Comparison of ENCODE assay signal across 20 cellular contexts in genomic region chr2:215511454-215512346, GRCh38.
A peak's percentile ranks its signal among the peaks of the same experiment; 100 is the strongest.
DNase-seq lines count a peak whose midpoint lies in the region; ATAC-seq, FAIRE-seq and TF ChIP-seq lines count a peak whose summit lies in the region.
"Had no signal": no experiment of that assay in that cellular context is flagged by ENCODE, and none has a peak within 500 bp of the region (broad histone marks: within the 10 kb centered on the region; RNA-seq: fewer than 3 reads in every experiment).

No MANE protein-coding gene starts in this region.

- no peak for ATAC-seq in HG03095 (IDR thresholded peaks at IDR 0.05; ENCODE audit: unreplicated experiment)
- ATAC-seq: CD8-positive, alpha-beta T cell had no signal

- no peaks in the 10 kb centered on the region for H3K27me3 Mint-ChIP-seq in neural crest cell (ENCODE audit: low read depth)

- H3K27me3 ChIP-seq in GM23248 (replicated peaks; ENCODE audit: insufficient read depth): no peaks in the 10 kb centered on the region
- no peaks in the 10 kb centered on the region for H3K27me3 ChIP-seq in adipocyte (replicated peaks; ENCODE audit: control insufficient read depth, insufficient read depth, low read length)
- H3K27me3 ChIP-seq: BLaER1 treated with 17β-estradiol and CSF1 and Interleukin-3, amounts not matched to agents 10 nM and 100 nM had no signal

- in situ Hi-C loops in GM23248 (cut with MboI): no loop called here

- H3K4me3 ChIP-seq in GM23248 (no peak overlapping the region), adipocyte (ENCODE audit: low read length) (no peak overlapping the region)
- H3K4me3 ChIP-seq: BLaER1 treated with 17β-estradiol and CSF1 and Interleukin-3, amounts not matched to agents 10 nM and 100 nM; HAP-1 had no signal

- no peak for DNase-seq in GM23248
- DNase-seq in adipocyte (ENCODE audit: low read depth): no peak
- no peak for DNase-seq in neural crest cell (ENCODE audit: low read depth, low spot score)
- DNase-seq in GM19240 (ENCODE audit: insufficient read length, low spot score): no peak
- no peak for DNase-seq in GM19238 (ENCODE audit: insufficient read length, low spot score)
- DNase-seq in NCI-H1417 treated with DMSO at 0.1 percent for 48 hours (lab: John Stamatoyannopoulos, UW): no peak
- DNase-seq: Calu3; CD8-positive, alpha-beta T cell; Karpas-422; NCI-H1436; NCI-H2029 treated with DMSO at 0.1 percent for 48 hours; NCI-H2171; NCI-H748 treated with DMSO at 0.1 percent for 48 hours; NK-92 treated with Interleukin-12 subunit alpha and Interleukin-12 subunit beta, amount 100 ng/mL, for 24 hours; SIG-M5 had no signal

- H3K4me3 Mint-ChIP-seq in neural crest cell: no peak overlapping the region
- H3K4me3 Mint-ChIP-seq: CD8-positive, alpha-beta T cell had no signal

- peak; percentile 8 for FAIRE-seq in endometrium (lab: Jason Lieb, UNC)
- FAIRE-seq: GM12891 had no signal

- H3K4me2 ChIP-seq in GM23248 (ENCODE audit: unreplicated experiment): no peak overlapping the region
- H3K4me2 ChIP-seq: BLaER1 treated with 17β-estradiol and CSF1 and Interleukin-3, amounts not matched to agents 10 nM and 100 nM had no signal

- H3K4me1 Mint-ChIP-seq in neural crest cell: peaks cover 7% of the 10 kb centered on the region

- H2AFZ ChIP-seq in GM23248: peak overlapping the region; percentile 55

- H3K79me2 ChIP-seq in GM23248 (ENCODE audit: insufficient read depth): no peaks in the 10 kb centered on the region

- H3K9ac ChIP-seq in GM23248 (no peak overlapping the region), adipocyte (ENCODE audit: low read length) (peak overlapping the region; percentile 43)
- H3K9ac ChIP-seq: BLaER1 treated with 17β-estradiol and CSF1 and Interleukin-3, amounts not matched to agents 10 nM and 100 nM had no signal

- no peak overlapping the region for H3K27ac ChIP-seq in GM23248
- H3K27ac ChIP-seq: BLaER1 treated with 17β-estradiol and CSF1 and Interleukin-3, amounts not matched to agents 10 nM and 100 nM had no signal

- H3K4me1 ChIP-seq in GM23248 (ENCODE audit: insufficient read depth) (peaks cover 22% of the 10 kb centered on the region), adipocyte (ENCODE audit: control insufficient read depth, insufficient read depth, low read length) (peaks cover 24% of the 10 kb centered on the region)
- H3K4me1 ChIP-seq: HAP-1 had no signal

- no peaks in the 10 kb centered on the region for H3K9me3 ChIP-seq in GM23248 (ENCODE audit: low read depth)
- no peaks in the 10 kb centered on the region for H3K9me3 ChIP-seq in adipocyte (ENCODE audit: control insufficient read depth, low read length)
- H3K9me3 ChIP-seq: BLaER1 treated with 17β-estradiol and CSF1 and Interleukin-3, amounts not matched to agents 10 nM and 100 nM; HAP-1 had no signal

- no peaks in the 10 kb centered on the region for H3K36me3 Mint-ChIP-seq in neural crest cell (ENCODE audit: low read depth)
- H3K36me3 Mint-ChIP-seq: CD8-positive, alpha-beta T cell had no signal

- H3K36me3 ChIP-seq in GM23248 (ENCODE audit: low read depth) (no peaks in the 10 kb centered on the region), adipocyte (ENCODE audit: control insufficient read depth, insufficient read depth, low read length, severe bottlenecking) (no peaks in the 10 kb centered on the region)
- H3K36me3 ChIP-seq: BLaER1 treated with 17β-estradiol and CSF1 and Interleukin-3, amounts not matched to agents 10 nM and 100 nM; HAP-1 had no signal

- H3K27ac Mint-ChIP-seq in neural crest cell (ENCODE audit: unreplicated experiment): peak overlapping the region; percentile 6
- H3K27ac Mint-ChIP-seq: CD8-positive, alpha-beta T cell had no signal

- no peaks in the 10 kb centered on the region for H4K20me1 ChIP-seq in GM23248 (ENCODE audit: insufficient read depth)
- H4K20me1 ChIP-seq: BLaER1 treated with 17β-estradiol and CSF1 and Interleukin-3, amounts not matched to agents 10 nM and 100 nM had no signal

- WGBS in GM23248 (ENCODE audit: low coverage in 1 of 2, low lambda C conversion rate in 2 of 2, missing lambda C conversion rate in 2 of 2), 2 experiments: 60 to 66% methylated on average over 6 of the region's 6 CpGs

- no peaks in the 10 kb centered on the region for H3K9me2 ChIP-seq in GM23248 (ENCODE audit: insufficient read depth)

- TF ChIP-seq CTCF in neural crest cell (conservative IDR thresholded peaks at IDR 0.05): no peak

- peaks cover 18% of the 10 kb centered on the region; the same call in 1 of the 2 replicates for H3F3A ChIP-seq in GM23248 (ENCODE audit: insufficient read depth)

- H3K9me3 Mint-ChIP-seq in neural crest cell: no peaks in the 10 kb centered on the region
- H3K9me3 Mint-ChIP-seq: CD8-positive, alpha-beta T cell had no signal
